24 cellular contexts compared by ENCODE assay signal in the genomic region with DNA sequence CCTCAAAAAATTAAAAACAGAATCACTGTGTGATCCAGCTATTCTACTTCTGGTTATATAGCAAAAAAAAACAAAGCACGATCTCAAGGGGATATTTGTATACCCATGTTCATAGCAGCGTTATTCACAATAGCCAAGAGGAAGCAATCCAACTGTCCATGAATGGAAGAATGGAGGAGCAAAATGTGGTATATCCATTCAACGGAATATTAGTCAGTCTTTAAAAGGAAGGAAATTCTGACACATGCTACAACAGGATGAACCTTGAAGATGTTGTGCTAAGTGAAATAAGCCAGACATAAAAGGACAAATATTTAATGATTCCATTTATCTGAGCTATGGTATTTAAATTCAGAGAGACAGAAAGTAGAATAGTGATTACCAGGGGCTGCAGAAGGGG.
"Had no signal": no experiment of that assay in that cellular context is flagged by ENCODE, and none has a peak within 500 bp of the region (broad histone marks: within the 10 kb centered on the region; RNA-seq: fewer than 3 reads in every experiment).

No MANE protein-coding gene starts in this region.

- H3K27ac ChIP-seq: coronary artery, dorsolateral prefrontal cortex, esophagus squamous epithelium, gastrocnemius medialis, heart right ventricle, left lung, lower lobe of right lung had no signal

- H3K4me3 ChIP-seq: coronary artery, dorsolateral prefrontal cortex, esophagus squamous epithelium, gastrocnemius medialis, heart right ventricle, left lung, lower lobe of right lung, mucosa of descending colon had no signal

- H3K4me3 Mint-ChIP-seq: mesothelial cell of epicardium had no signal

- H3K36me3 ChIP-seq: esophagus squamous epithelium, gastrocnemius medialis, heart right ventricle, left lung, lower lobe of right lung had no signal

- FAIRE-seq: colon, endothelial cell of umbilical vein, islet of Langerhans, keratinocyte had no signal

- H3K36me3 Mint-ChIP-seq: mesothelial cell of epicardium had no signal

- H3K27me3 ChIP-seq: dorsolateral prefrontal cortex, esophagus squamous epithelium, gastrocnemius medialis, heart right ventricle, left lung had no signal

- H3K9me3 ChIP-seq: esophagus squamous epithelium, gastrocnemius medialis, heart right ventricle, left lung, lower lobe of right lung, mucosa of descending colon had no signal

- DNase-seq: dermis blood vessel endothelial cell; dorsolateral prefrontal cortex; effector CD4-positive, alpha-beta T cell; effector memory CD4-positive, alpha-beta T cell; esophagus squamous epithelium; foreskin melanocyte; gastrocnemius medialis; glutamatergic neuron; head of caudate nucleus; heart right ventricle; hippocampal formation; left cardiac atrium; left lung; left ventricle myocardium superior; lower lobe of right lung; mesenchymal stem cell; mucosa of descending colon; naive B cell had no signal

- H3K27ac Mint-ChIP-seq: mesothelial cell of epicardium, naive B cell had no signal

- ATAC-seq: gastrocnemius medialis, heart right ventricle, left cardiac atrium, left lung, left ventricle myocardium superior, lower lobe of right lung, mucosa of descending colon had no signal
